In the genomic region with DNA sequence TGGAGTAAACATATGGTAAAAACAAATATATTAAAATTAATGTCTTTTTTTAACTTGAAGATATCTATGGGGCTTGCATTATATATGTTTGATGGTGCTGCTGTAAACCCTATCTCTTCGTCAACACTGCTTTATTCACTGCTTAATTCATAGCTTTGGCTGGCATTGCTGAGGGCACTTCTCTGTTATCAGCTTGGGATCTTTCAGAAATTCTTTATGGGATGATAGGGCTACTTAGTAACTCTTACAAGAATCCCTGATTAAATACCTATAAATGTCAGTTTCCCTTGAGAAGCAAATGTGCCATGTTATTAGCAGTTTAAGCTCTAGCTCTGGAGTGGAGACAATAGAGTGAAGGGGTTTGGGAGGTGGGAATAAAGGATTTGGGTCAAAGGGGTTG, we compare ENCODE assay signal across 20 cellular contexts.
A peak's percentile ranks its signal among the peaks of the same experiment; 100 is the strongest.
DNase-seq lines count a peak whose midpoint lies in the region; ATAC-seq, FAIRE-seq and TF ChIP-seq lines count a peak whose summit lies in the region.
"Had no signal": no experiment of that assay in that cellular context is flagged by ENCODE, and none has a peak within 500 bp of the region (broad histone marks: within the 10 kb centered on the region; RNA-seq: fewer than 3 reads in every experiment).

No MANE protein-coding gene starts in this region.

- no peaks in the 10 kb centered on the region for H3K9me2 ChIP-seq in GM23248 (ENCODE audit: insufficient read depth)

- ATAC-seq in A549: no peak
- no peak for ATAC-seq in SK-N-SH treated with all-trans-retinoic acid at 6 μM for 48 hours
- ATAC-seq in natural killer cell: no peak

- TF ChIP-seq POLR2A in A549 (IDR thresholded peaks at IDR 0.05; ENCODE audit: low read length): no peak

- no peak for TF ChIP-seq EP300 in A549 (IDR thresholded peaks at IDR 0.05)

- H4K20me1 ChIP-seq in GM23248 (ENCODE audit: insufficient read depth): no peaks in the 10 kb centered on the region

- peaks cover 34% of the 10 kb centered on the region for H3K4me1 Mint-ChIP-seq in mesothelial cell of epicardium
- H3K4me1 Mint-ChIP-seq in natural killer cell: no peaks in the 10 kb centered on the region
- H3K4me1 Mint-ChIP-seq: CD14-positive monocyte had no signal

- no peaks in the 10 kb centered on the region for H3K27me3 Mint-ChIP-seq in mesothelial cell of epicardium (ENCODE audit: low read depth)
- H3K27me3 Mint-ChIP-seq in natural killer cell (ENCODE audit: low read depth in 2 of 2): no peaks in the 10 kb centered on the region

- WGBS in A549 (ENCODE audit: missing lambda C conversion rate): 95% methylated on average over 1 of the region's 1 CpG
- WGBS in GM23248 (ENCODE audit: low coverage in 1 of 2, low lambda C conversion rate in 2 of 2, missing lambda C conversion rate in 2 of 2), 2 experiments: 92 to 100% methylated on average over 1 of the region's 1 CpG

- CTCF ChIA-PET in A549 (lab: Yijun Ruan, JAX): interaction anchor here (1.2 to 2.7 kb wide), 5 partner anchors 16 to 528 kb away, joined by 3 to 11 read pairs (median 5); partner anchors contain the start of gene ADM

- in situ Hi-C loops in GM23248 (cut with MboI): no loop called here

- H3K9ac ChIP-seq in GM23248: no peak overlapping the region

- H3K27ac Mint-ChIP-seq in mesothelial cell of epicardium (peak overlapping the region; percentile 81), natural killer cell (no peak overlapping the region)

- FAIRE-seq in A549 (lab: Jason Lieb, UNC): no peak

- TF ChIP-seq CTCF in A549 (IDR thresholded peaks at IDR 0.05): no peak
- TF ChIP-seq CTCF in mesothelial cell of epicardium (IDR thresholded peaks at IDR 0.05; ENCODE audit: unreplicated experiment): no peak
- TF ChIP-seq CTCF in natural killer cell (IDR thresholded peaks at IDR 0.05): no peak

- H3K27ac ChIP-seq in A549 (no peak overlapping the region), GM23248 (no peak overlapping the region)

- intact Hi-C loops in natural killer cell (cut with micrococcal nuclease): no loop called here

- H2AFZ ChIP-seq in GM23248: no peak overlapping the region

- POLR2A ChIA-PET in A549 (lab: Yijun Ruan, JAX): interaction anchor here (0.8 kb wide), 1 partner anchor 199 kb away, joined by 3 read pairs; no protein-coding TSS in a partner anchor

- no peak overlapping the region for H3K4me2 ChIP-seq in A549
- H3K4me2 ChIP-seq in GM23248 (ENCODE audit: unreplicated experiment): peak overlapping the region; percentile 37

- TF ChIP-seq RAD21 in A549 (conservative IDR thresholded peaks at IDR 0.05 in 1 of 2, IDR thresholded peaks at IDR 0.05 in 1 of 2): no peak

- DNase-seq in A549 (ENCODE audit: low read depth in 1 of 2, low spot score in 1 of 2) (no peak), GM23248 (no peak), mesothelial cell of epicardium (ENCODE audit: low spot score in 2 of 2, unreplicated experiment in 2 of 2) (no peak), NCI-H82 treated with DMSO at 0.1 percent for 48 hours (lab: John Stamatoyannopoulos, UW; ENCODE audit: unreplicated experiment) (no peak), natural killer cell (no peak), NCI-H1417 treated with DMSO at 0.1 percent for 48 hours (lab: John Stamatoyannopoulos, UW) (no peak)
- DNase-seq: AML-193, DMS79, H9, MG63, NCI-H1048, NCI-H1436 treated with DMSO at 0.1 percent for 48 hours, NCI-H2029 treated with DMSO at 0.1 percent for 48 hours, NCI-H446 treated with DMSO at 0.1 percent for 48 hours, NCI-H748 treated with DMSO at 0.1 percent for 48 hours, OCI-M1, RPMI8226, SIG-M5 had no signal

- H3K27me3 ChIP-seq in GM23248 (replicated peaks; ENCODE audit: insufficient read depth): no peaks in the 10 kb centered on the region
- H3K27me3 ChIP-seq: MG63 had no signal

- H3K4me3 Mint-ChIP-seq in mesothelial cell of epicardium: no peak overlapping the region
- no peak overlapping the region for H3K4me3 Mint-ChIP-seq in natural killer cell
- H3K4me3 Mint-ChIP-seq: CD14-positive monocyte, H9 had no signal

- H3K9me3 Mint-ChIP-seq in mesothelial cell of epicardium: no peaks in the 10 kb centered on the region
- H3K9me3 Mint-ChIP-seq in natural killer cell: no peaks in the 10 kb centered on the region
- H3K9me3 Mint-ChIP-seq: CD14-positive monocyte, H9 had no signal

- peaks cover 31% of the 10 kb centered on the region for H3K4me1 ChIP-seq in A549
- H3K4me1 ChIP-seq in GM23248 (ENCODE audit: insufficient read depth): peaks cover 31% of the 10 kb centered on the region

- peaks cover 18% of the 10 kb centered on the region for H3K36me3 ChIP-seq in GM23248 (ENCODE audit: low read depth)

- H3K4me3 ChIP-seq in A549: no peak overlapping the region
- no peak overlapping the region for H3K4me3 ChIP-seq in GM23248
- H3K4me3 ChIP-seq: MG63 had no signal

- H3K36me3 Mint-ChIP-seq in mesothelial cell of epicardium (peaks cover 34% of the 10 kb centered on the region), natural killer cell (no peaks in the 10 kb centered on the region)

- peaks cover 34% of the 10 kb centered on the region for H3F3A ChIP-seq in GM23248 (ENCODE audit: insufficient read depth)

- peaks cover 14% of the 10 kb centered on the region; the same call in 1 of the 2 replicates for H3K79me2 ChIP-seq in GM23248 (ENCODE audit: insufficient read depth)

- H3K9me3 ChIP-seq in A549 (no peaks in the 10 kb centered on the region), GM23248 (ENCODE audit: low read depth) (no peaks in the 10 kb centered on the region)
- H3K9me3 ChIP-seq: MG63 had no signal

TF ChIP-seq in A549, 52 proteins besides CTCF, POLR2A, EP300 and RAD21:
- TF ChIP-seq, protein P1, sequence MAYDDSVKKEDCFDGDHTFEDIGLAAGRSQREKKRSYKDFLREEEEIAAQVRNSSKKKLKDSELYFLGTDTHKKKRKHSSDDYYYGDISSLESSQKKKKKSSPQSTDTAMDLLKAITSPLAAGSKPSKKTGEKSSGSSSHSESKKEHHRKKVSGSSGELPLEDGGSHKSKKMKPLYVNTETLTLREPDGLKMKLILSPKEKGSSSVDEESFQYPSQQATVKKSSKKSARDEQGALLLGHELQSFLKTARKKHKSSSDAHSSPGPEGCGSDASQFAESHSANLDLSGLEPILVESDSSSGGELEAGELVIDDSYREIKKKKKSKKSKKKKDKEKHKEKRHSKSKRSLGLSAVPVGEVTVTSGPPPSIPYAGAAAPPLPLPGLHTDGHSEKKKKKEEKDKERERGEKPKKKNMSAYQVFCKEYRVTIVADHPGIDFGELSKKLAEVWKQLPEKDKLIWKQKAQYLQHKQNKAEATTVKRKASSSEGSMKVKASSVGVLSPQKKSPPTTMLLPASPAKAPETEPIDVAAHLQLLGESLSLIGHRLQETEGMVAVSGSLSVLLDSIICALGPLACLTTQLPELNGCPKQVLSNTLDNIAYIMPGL (CRISPR knock-in tag; IDR thresholded peaks at IDR 0.05; ENCODE audit: borderline replicate concordance): no peak
- peak; percentile 21; the same call in 1 of the 2 replicates for TF ChIP-seq GATA3 (IDR thresholded peaks at IDR 0.05; ENCODE audit: borderline replicate concordance)

TF ChIP-seq in SK-N-SH treated with all-trans-retinoic acid at 6 μM for 48 hours, 23 proteins besides CTCF, POLR2A, EP300 and RAD21:
- TF ChIP-seq ISL1 (CRISPR knock-in tag; IDR thresholded peaks at IDR 0.05) (peak; percentile 43; the same call in 1 of the 2 replicates), ZFP3 (CRISPR knock-in tag; IDR thresholded peaks at IDR 0.05) (no peak)
